In the genomic region with DNA sequence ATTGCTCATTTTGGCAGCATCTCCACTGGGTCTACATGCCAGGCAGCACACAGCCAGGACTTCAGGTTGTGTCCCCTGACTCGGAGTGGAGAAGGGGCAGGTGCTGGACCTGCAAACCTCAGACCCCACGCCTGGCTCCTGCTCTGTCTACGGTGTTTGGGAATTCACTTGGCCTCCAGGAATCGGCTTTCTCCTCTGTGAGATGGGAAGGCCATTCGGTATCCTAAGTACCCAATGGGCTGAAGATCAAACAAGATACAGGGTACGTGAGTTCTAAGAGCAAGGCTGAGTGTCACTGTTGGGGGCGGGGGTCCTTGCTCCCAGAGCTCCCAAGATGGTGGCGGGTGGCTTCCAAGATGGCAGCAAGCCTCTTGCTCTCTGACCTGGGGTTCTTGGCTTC, we compare ENCODE assay signal across 10 cellular contexts.
"Had no signal": no experiment of that assay in that cellular context is flagged by ENCODE, and none has a peak within 500 bp of the region (broad histone marks: within the 10 kb centered on the region; RNA-seq: fewer than 3 reads in every experiment).

No MANE protein-coding gene starts in this region.

- H3K4me3 ChIP-seq: GM23248, HAP-1 had no signal

- H3K9me3 ChIP-seq: HAP-1 had no signal

- H2AFZ ChIP-seq: GM23248 had no signal

- H3K27ac ChIP-seq: GM23248, HL-60 had no signal

- H3K4me3 Mint-ChIP-seq: HFFc6 had no signal

- H3K36me3 ChIP-seq: HAP-1 had no signal

- H3K9me3 Mint-ChIP-seq: HFFc6, IgD-negative memory B cell had no signal

- FAIRE-seq: HepG2 had no signal

- DNase-seq: GM23248, GOT3, H7, HFFc6, KBM-7 had no signal

- H3K27ac Mint-ChIP-seq: HFFc6 had no signal

- H3K36me3 Mint-ChIP-seq: IgD-negative memory B cell had no signal

- H3K9ac ChIP-seq: GM23248 had no signal

- ATAC-seq: HCT116 had no signal
